In genomic region chr17:57243171-57243622, GRCh38 we compare ENCODE assay signal across 8 cellular contexts. TPM values are rescaled to one million over a fixed set of nuclear protein-coding genes. Genes with fewer than 3 reads are reported as not detected.
DNase-seq lines count a peak whose midpoint lies in the region; ATAC-seq, FAIRE-seq and TF ChIP-seq lines count a peak whose summit lies in the region.

No MANE protein-coding gene starts in this region.

- H3K27me3 Mint-ChIP-seq in activated T-helper 2 cell treated with anti-CD3 and anti-CD28 coated beads, Interferon-gamma antibody, Interleukin-2, Interleukin-4, amounts not matched to agents 10 μg/mL and 5 μg/mL and 100 μg/mL, durations not matched to agents 14 hours and 24 hours and 36 hours (ENCODE audit: low read depth) = peaks cover 17% of the 10 kb centered on the region

- ATAC-seq in upper lobe of right lung (peak; percentile 99), GM21390 (IDR thresholded peaks at IDR 0.05; ENCODE audit: unreplicated experiment) (no peak)

- no peaks in the 10 kb centered on the region for H3K36me3 Mint-ChIP-seq in activated T-helper 2 cell treated with anti-CD3 and anti-CD28 coated beads, Interferon-gamma antibody, Interleukin-2, Interleukin-4, amounts not matched to agents 10 μg/mL and 5 μg/mL and 100 μg/mL, durations not matched to agents 14 hours and 24 hours and 36 hours (ENCODE audit: low read depth)

- CTCF ChIA-PET in RWPE1 (lab: Yijun Ruan, JAX) = interaction anchor here (0.5 to 2.3 kb wide), 86 partner anchors 8 to 1399 kb away, joined by 3 to 28 read pairs (median 4); partner anchors contain the start of gene MSI2

- H4K20me1 ChIP-seq in DOHH2 (ENCODE audit: control insufficient read depth, insufficient read depth, low read depth, low read length) = no peaks in the 10 kb centered on the region

- no peaks in the 10 kb centered on the region for H3F3A ChIP-seq in DOHH2 (ENCODE audit: control insufficient read depth, insufficient read depth)

- peak overlapping the region; percentile 40 for H3K27ac Mint-ChIP-seq in activated T-helper 2 cell treated with anti-CD3 and anti-CD28 coated beads, Interferon-gamma antibody, Interleukin-2, Interleukin-4, amounts not matched to agents 10 μg/mL and 5 μg/mL and 100 μg/mL, durations not matched to agents 14 hours and 24 hours and 36 hours

- H3K4me3 ChIP-seq in DOHH2 (ENCODE audit: low read length) (no peak overlapping the region), upper lobe of right lung (no peak overlapping the region)

- peak; percentile 88 for DNase-seq in HTR-8/SVneo (ENCODE audit: insufficient read length, low spot score)
- DNase-seq in RWPE1 (ENCODE audit: low spot score) = peak; percentile 84
- peak; percentile 64 for DNase-seq in activated T-helper 2 cell treated with anti-CD3 and anti-CD28 coated beads, Interferon-gamma antibody, Interleukin-2, Interleukin-4, amounts not matched to agents 10 μg/mL and 5 μg/mL and 100 μg/mL, durations not matched to agents 14 hours and 24 hours and 36 hours (ENCODE audit: low spot score)
- peak; percentile 52 to 63 for DNase-seq in frontal cortex (ENCODE audit: low spot score in 2 of 2)
- DNase-seq in pons (ENCODE audit: low spot score) = peak; percentile 59
- DNase-seq in upper lobe of right lung = peak; percentile 78

- FAIRE-seq in HTR-8/SVneo (lab: Jason Lieb, UNC) = peak; percentile 92
- FAIRE-seq in frontal cortex (lab: Jason Lieb, UNC) = no peak

- H3K4me3 Mint-ChIP-seq in activated T-helper 2 cell treated with anti-CD3 and anti-CD28 coated beads, Interferon-gamma antibody, Interleukin-2, Interleukin-4, amounts not matched to agents 10 μg/mL and 5 μg/mL and 100 μg/mL, durations not matched to agents 14 hours and 24 hours and 36 hours (ENCODE audit: low read depth) = no peak overlapping the region

- H3K27ac ChIP-seq in DOHH2 (ENCODE audit: low read depth, low read length) (no peak overlapping the region), RWPE1 (no peak overlapping the region), upper lobe of right lung (no peak overlapping the region)

- H3K4me1 ChIP-seq in DOHH2 (ENCODE audit: control insufficient read depth, low read length) = peaks cover 9% of the 10 kb centered on the region
- H3K4me1 ChIP-seq in upper lobe of right lung = no peaks in the 10 kb centered on the region

- POLR2A ChIA-PET in RWPE1 (lab: Yijun Ruan, JAX; ENCODE audit: low non-redundant PET) = no interaction called here

- H3K79me2 ChIP-seq in DOHH2 (ENCODE audit: control insufficient read depth, low read length) = no peaks in the 10 kb centered on the region

- peaks cover 8% of the 10 kb centered on the region for H3K4me1 Mint-ChIP-seq in activated T-helper 2 cell treated with anti-CD3 and anti-CD28 coated beads, Interferon-gamma antibody, Interleukin-2, Interleukin-4, amounts not matched to agents 10 μg/mL and 5 μg/mL and 100 μg/mL, durations not matched to agents 14 hours and 24 hours and 36 hours (ENCODE audit: low read depth)

- H3K36me3 ChIP-seq in DOHH2 (ENCODE audit: control insufficient read depth, low read length) (no peaks in the 10 kb centered on the region), upper lobe of right lung (no peaks in the 10 kb centered on the region)

- H3K9me2 ChIP-seq in DOHH2 (replicated peaks; ENCODE audit: control insufficient read depth, low read length) = no peaks in the 10 kb centered on the region

- H3K27me3 ChIP-seq in DOHH2 (ENCODE audit: control insufficient read depth, low read length) = no peaks in the 10 kb centered on the region
- peaks cover 11% of the 10 kb centered on the region for H3K27me3 ChIP-seq in upper lobe of right lung

- H3K4me2 ChIP-seq in DOHH2 (ENCODE audit: low read length) = 0 out of 2 replicates have a peak overlapping the region, but pooled peaks have one; percentile 20

- peak; percentile 100 for TF ChIP-seq CTCF in DOHH2 (IDR thresholded peaks at IDR 0.05; ENCODE audit: low read depth, low read length, poor library complexity, severe bottlenecking)
- peak; percentile 99 for TF ChIP-seq CTCF in RWPE1 (conservative IDR thresholded peaks at IDR 0.05; ENCODE audit: low read depth)
- TF ChIP-seq CTCF in upper lobe of right lung (IDR thresholded peaks at IDR 0.05) = peak; percentile 98

- no peaks in the 10 kb centered on the region for H3K9me3 Mint-ChIP-seq in activated T-helper 2 cell treated with anti-CD3 and anti-CD28 coated beads, Interferon-gamma antibody, Interleukin-2, Interleukin-4, amounts not matched to agents 10 μg/mL and 5 μg/mL and 100 μg/mL, durations not matched to agents 14 hours and 24 hours and 36 hours

- H3K9me3 ChIP-seq in DOHH2 (ENCODE audit: control insufficient read depth, insufficient read depth, low read length) = no peaks in the 10 kb centered on the region
- H3K9me3 ChIP-seq in upper lobe of right lung = no peaks in the 10 kb centered on the region

- intact Hi-C loops in activated T-helper 2 cell treated with anti-CD3 and anti-CD28 coated beads, Interferon-gamma antibody, Interleukin-2, Interleukin-4, amounts not matched to agents 10 μg/mL and 5 μg/mL and 100 μg/mL, durations not matched to agents 14 hours and 24 hours and 36 hours (cut with micrococcal nuclease) = loop anchor here (1.0 to 5.0 kb wide), 6 partner anchors 44 to 504 kb away; partner anchors contain the start of gene CCDC182
- intact Hi-C loops in upper lobe of right lung (cut with DNase I) = no loop called here

RNA-seq across cellular contexts. Expression of gene MSI2, which starts 13.1 kb away (rescaled TPM):
- 181 and 198 TPM in 2 replicates for total RNA-seq in activated T-helper 2 cell treated with anti-CD3 and anti-CD28 coated beads, Interferon-gamma antibody, Interleukin-2, Interleukin-4, amounts not matched to agents 10 μg/mL and 5 μg/mL and 100 μg/mL, durations not matched to agents 14 hours and 24 hours and 36 hours
- total RNA-seq in frontal cortex (31.0 TPM), upper lobe of right lung (31.3 TPM)
